ENCODE assay signal across 8 cellular contexts in genomic region chr12:94649349-94650142, GRCh38. TPM values are rescaled to one million over a fixed set of nuclear protein-coding genes. Genes with fewer than 3 reads are reported as not detected.
DNase-seq lines count a peak whose midpoint lies in the region; ATAC-seq lines count a peak whose summit lies in the region.

No MANE protein-coding gene starts in this region.

- peak overlapping the region; percentile 7 for H2BK12ac ChIP-seq in trophoblast cell (ENCODE audit: low read length)

- intact Hi-C loops in left cardiac atrium (cut with DNase I), result no loop called here

- H3K18ac ChIP-seq in trophoblast cell (ENCODE audit: low read length), result peak overlapping the region; percentile 95

- H4K8ac ChIP-seq in trophoblast cell (ENCODE audit: low read depth, low read length), result peak overlapping the region; percentile 72

- H2AFZ ChIP-seq in trophoblast cell (ENCODE audit: insufficient read depth, low read length, poor library complexity), result peak overlapping the region; percentile 42
- no peak overlapping the region for H2AFZ ChIP-seq in Karpas-422 (ENCODE audit: low read length)

- peak overlapping the region; percentile 82 for H3K9ac ChIP-seq in NT2/D1 (ENCODE audit: insufficient read length, low read depth)
- H3K9ac ChIP-seq in adipocyte (ENCODE audit: low read length), result peak overlapping the region; percentile 78
- peak overlapping the region; percentile 67 for H3K9ac ChIP-seq in trophoblast cell (ENCODE audit: low read length)
- H3K9ac ChIP-seq in Karpas-422 (ENCODE audit: low read length), result no peak overlapping the region

- peak overlapping the region; percentile 41 for H3K14ac ChIP-seq in trophoblast cell (ENCODE audit: low read length)

- peak overlapping the region; percentile 70 for H3K4me3 ChIP-seq in NT2/D1 (ENCODE audit: insufficient read length, low read depth)
- peak overlapping the region; percentile 81 for H3K4me3 ChIP-seq in adipocyte (ENCODE audit: low read length)
- peak overlapping the region; percentile 94 for H3K4me3 ChIP-seq in trophoblast cell (ENCODE audit: low read depth, low read length)
- no peak overlapping the region for H3K4me3 ChIP-seq in Karpas-422 (ENCODE audit: low read length)

- H3K27me3 ChIP-seq in NT2/D1 (ENCODE audit: insufficient read depth, insufficient read length) (peaks cover 20% of the 10 kb centered on the region), adipocyte (replicated peaks; ENCODE audit: control insufficient read depth, insufficient read depth, low read length) (no peaks in the 10 kb centered on the region), trophoblast cell (ENCODE audit: insufficient read depth, low read length) (no peaks in the 10 kb centered on the region), Karpas-422 (ENCODE audit: low read length) (no peaks in the 10 kb centered on the region)

- peak overlapping the region; percentile 2 for H2BK5ac ChIP-seq in trophoblast cell (ENCODE audit: low read depth, low read length, poor library complexity)

- H3K79me1 ChIP-seq in trophoblast cell (ENCODE audit: low read length), result peaks cover 11% of the 10 kb centered on the region

- H4K91ac ChIP-seq in trophoblast cell (ENCODE audit: low read depth, low read length), result peak overlapping the region; percentile 84

- no peaks in the 10 kb centered on the region for H3K36me3 ChIP-seq in NT2/D1 (ENCODE audit: insufficient read depth, insufficient read length, low read length)
- no peaks in the 10 kb centered on the region for H3K36me3 ChIP-seq in adipocyte (ENCODE audit: control insufficient read depth, insufficient read depth, low read length, severe bottlenecking)
- H3K36me3 ChIP-seq in trophoblast cell (ENCODE audit: control insufficient read depth in 1 of 2, insufficient read depth in 2 of 2, low read length in 2 of 2), result no peaks in the 10 kb centered on the region
- H3K36me3 ChIP-seq in Karpas-422 (ENCODE audit: insufficient read depth, low read length), result no peaks in the 10 kb centered on the region

- DNase-seq in NCI-H2196 (lab: John Stamatoyannopoulos, UW; ENCODE audit: unreplicated experiment) (peak; percentile 45), NCI-H2196 treated with DMSO at 0.1 percent for 48 hours (lab: John Stamatoyannopoulos, UW; ENCODE audit: unreplicated experiment) (no peak), NT2/D1 (ENCODE audit: low read depth, low spot score) (peak; percentile 23), adipocyte (ENCODE audit: low read depth) (peak; percentile 55), left cardiac atrium (peak; percentile 62), trophoblast cell (peak; percentile 30 to 71), Karpas-422 (no peak)

- H3K9me3 ChIP-seq in NT2/D1 (ENCODE audit: insufficient read depth, low read length) (no peaks in the 10 kb centered on the region), adipocyte (ENCODE audit: control insufficient read depth, low read length) (no peaks in the 10 kb centered on the region), trophoblast cell (ENCODE audit: insufficient read depth, low read depth, low read length) (no peaks in the 10 kb centered on the region), Karpas-422 (ENCODE audit: low read length) (no peaks in the 10 kb centered on the region)

- H3K4me2 ChIP-seq in trophoblast cell (ENCODE audit: low read length) (peak overlapping the region; percentile 62), Karpas-422 (ENCODE audit: low read depth, low read length, poor library complexity, severe bottlenecking) (no peak overlapping the region)

- no peak overlapping the region for H2AK5ac ChIP-seq in trophoblast cell (ENCODE audit: low read length)

- H3K27ac ChIP-seq in trophoblast cell (ENCODE audit: low read depth, low read length) (peak overlapping the region; percentile 24), Karpas-422 (ENCODE audit: low read length) (no peak overlapping the region)

- peaks cover 6% of the 10 kb centered on the region for H3K79me2 ChIP-seq in trophoblast cell (ENCODE audit: control insufficient read depth, insufficient read depth, low read length, poor library complexity)
- no peaks in the 10 kb centered on the region for H3K79me2 ChIP-seq in Karpas-422 (ENCODE audit: low read length)

- no peaks in the 10 kb centered on the region for H4K20me1 ChIP-seq in Karpas-422 (ENCODE audit: insufficient read depth, low read depth, low read length)

- H3K4ac ChIP-seq in trophoblast cell (ENCODE audit: low read depth, low read length), result peak overlapping the region; percentile 73

- no CpG with 5 or more reads among the region's 72 CpGs for WGBS in trophoblast cell (ENCODE audit: extremely low coverage, insufficient coverage, insufficient read length)

- peak overlapping the region; percentile 29 for H2BK120ac ChIP-seq in trophoblast cell (ENCODE audit: insufficient read depth, low read length, poor library complexity)

- peak overlapping the region; percentile 35 for H4K12ac ChIP-seq in trophoblast cell (ENCODE audit: low read depth, low read length)

- ATAC-seq in HG02840 (IDR thresholded peaks at IDR 0.05; ENCODE audit: low FRiP score, unreplicated experiment) (peak; percentile 39), left cardiac atrium (peak; percentile 78 to 82)

- no peak overlapping the region for H3K23ac ChIP-seq in trophoblast cell (ENCODE audit: low read length)

- H3K9me2 ChIP-seq in Karpas-422 (replicated peaks; ENCODE audit: insufficient read depth, low read length), result no peaks in the 10 kb centered on the region

- H3K4me1 ChIP-seq in NT2/D1 (ENCODE audit: insufficient read depth, insufficient read length), result peaks cover 3% of the 10 kb centered on the region
- peaks cover 11% of the 10 kb centered on the region for H3K4me1 ChIP-seq in adipocyte (ENCODE audit: control insufficient read depth, insufficient read depth, low read length)
- H3K4me1 ChIP-seq in trophoblast cell (ENCODE audit: control insufficient read depth in 1 of 2, insufficient read depth in 2 of 2, low read length in 2 of 2), result peaks cover 0 to 2% of the 10 kb centered on the region in 2 experiments
- H3K4me1 ChIP-seq in Karpas-422 (ENCODE audit: low read length), result no peaks in the 10 kb centered on the region

RNA-seq across cellular contexts. Expression of gene TMCC3, which starts 0.8 kb away (rescaled TPM):
- 1 to 10 TPM; 4.9 to 5.7 TPM for total RNA-seq in left cardiac atrium
- polyA plus RNA-seq in trophoblast cell (2013), result 12.1 and 15.6 TPM in 2 replicates
- 0.79 and 0.82 TPM in 2 replicates for total RNA-seq in Karpas-422 (2014; rRNA removed; shearing (Covaris generic); ENCODE audit: low replicate concordance)

Comparison
In these comparisons a context has a peak if more than half of its experiments do, and no peak if none do; other contexts are left out.
1. DNase-seq: peak in NCI-H2196 (single experiment), NT2/D1 (single experiment), adipocyte (single experiment), left cardiac atrium (single experiment) and trophoblast cell (2 of 2); none in NCI-H2196 treated with DMSO at 0.1 percent for 48 hours (single experiment) and Karpas-422 (single experiment).